1 cellular context compared by ENCODE assay signal in the genomic region with DNA sequence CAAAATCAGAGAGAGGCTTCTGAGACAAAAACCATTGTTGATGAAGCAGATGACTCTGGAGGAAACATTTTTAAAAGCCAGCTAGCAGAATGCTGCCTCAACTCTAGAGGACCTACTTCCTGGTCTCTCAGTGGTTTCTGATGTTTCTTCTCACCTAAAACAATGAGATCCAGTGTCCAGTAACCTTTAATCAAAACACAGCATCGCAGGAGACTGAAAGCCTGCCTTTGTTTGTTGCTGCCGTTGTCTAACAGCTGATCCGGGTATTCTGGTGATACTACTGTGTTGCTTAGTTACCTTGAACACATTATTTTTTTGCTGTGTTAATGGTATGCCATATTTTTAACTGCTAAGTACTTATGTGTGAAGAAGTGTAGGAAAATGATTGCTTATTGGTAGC.
TF ChIP-seq lines count a peak whose summit lies in the region.

No MANE protein-coding gene starts in this region.

TF ChIP-seq in HepG2, 621 proteins besides CTCF, POLR2A, EP300 and RAD21 (continued from another document):
- TF ChIP-seq PTBP1 (IDR thresholded peaks at IDR 0.05; ENCODE audit: low read depth, low read length, poor library complexity, severe bottlenecking), result no peak
